19 cellular contexts compared by ENCODE assay signal in genomic region chr15:95715919-95716318, GRCh38.
DNase-seq lines count a peak whose midpoint lies in the region; ATAC-seq and TF ChIP-seq lines count a peak whose summit lies in the region.
"Had no signal": no experiment of that assay in that cellular context is flagged by ENCODE, and none has a peak within 500 bp of the region (broad histone marks: within the 10 kb centered on the region; RNA-seq: fewer than 3 reads in every experiment).

No MANE protein-coding gene starts in this region.

- H3K4me2 ChIP-seq in BLaER1: peak overlapping the region; percentile 68
- H3K4me2 ChIP-seq in KMS-11: peak overlapping the region; percentile 30

- TF ChIP-seq CTCF in KMS-11 (conservative IDR thresholded peaks at IDR 0.05; ENCODE audit: low read depth, low read length) (no peak), WTC11 (IDR thresholded peaks at IDR 0.05) (no peak), nephron (IDR thresholded peaks at IDR 0.05; ENCODE audit: unreplicated experiment in 3 of 3) (no peak), WERI-Rb-1 (IDR thresholded peaks at IDR 0.05; ENCODE audit: low read depth, low read length) (no peak)

- H3K27me3 ChIP-seq in BLaER1: no peaks in the 10 kb centered on the region
- no peaks in the 10 kb centered on the region for H3K27me3 ChIP-seq in KMS-11 (ENCODE audit: insufficient read depth, low read depth)
- H3K27me3 ChIP-seq in WERI-Rb-1 (ENCODE audit: insufficient read depth, low read depth, severe bottlenecking): no peaks in the 10 kb centered on the region

- no peak overlapping the region for H3K9ac ChIP-seq in BLaER1
- no peak overlapping the region; the same call in 1 of the 2 replicates for H3K9ac ChIP-seq in KMS-11

- H3K9me3 ChIP-seq in BLaER1 (no peaks in the 10 kb centered on the region), WERI-Rb-1 (ENCODE audit: severe bottlenecking) (no peaks in the 10 kb centered on the region)

- H2AFZ ChIP-seq in KMS-11 (ENCODE audit: low read depth): peak overlapping the region; percentile 63

- H3K27me3 Mint-ChIP-seq in WTC11 (ENCODE audit: low read depth) (no peaks in the 10 kb centered on the region), nephron (ENCODE audit: low read depth) (no peaks in the 10 kb centered on the region)
- no peaks in the 10 kb centered on the region for H3K27me3 Mint-ChIP-seq in activated T-helper 2 cell treated with anti-CD3 and anti-CD28 coated beads, Interferon-gamma antibody, Interleukin-2, Interleukin-4, amounts not matched to agents 10 μg/mL and 5 μg/mL and 100 μg/mL, durations not matched to agents 14 hours and 24 hours and 36 hours (ENCODE audit: low read depth)
- H3K27me3 Mint-ChIP-seq: activated CD4-positive, alpha-beta T cell treated with anti-CD3 and anti-CD28 coated beads, Interleukin-2, amount 10 ng/mL, durations not matched to agents 7 days and 5 days; B cell; effector memory CD8-positive, alpha-beta T cell; stimulated activated naive CD8-positive, alpha-beta T cell treated with anti-CD3 and anti-CD28 coated beads, Interleukin-15, Interleukin-2, amounts not matched to agents 100 ng/mL and 50 ng/mL, for 24 hours had no signal

- POLR2A ChIA-PET in WTC11 (lab: Charles Lee): no interaction called here

- H3K36me3 ChIP-seq in BLaER1 (no peaks in the 10 kb centered on the region), KMS-11 (ENCODE audit: insufficient read depth) (no peaks in the 10 kb centered on the region), WERI-Rb-1 (no peaks in the 10 kb centered on the region)

- H3K79me2 ChIP-seq in KMS-11 (ENCODE audit: insufficient read depth, low read depth): no peaks in the 10 kb centered on the region

- CTCF ChIA-PET in WTC11 (lab: Charles Lee): interaction anchor here (0.6 kb wide), 1 partner anchor 52 kb away, joined by 3 read pairs; no protein-coding TSS in a partner anchor

- no peaks in the 10 kb centered on the region for H3K36me3 Mint-ChIP-seq in WTC11
- H3K36me3 Mint-ChIP-seq in nephron (ENCODE audit: low read depth): no peaks in the 10 kb centered on the region
- H3K36me3 Mint-ChIP-seq in activated T-helper 2 cell treated with anti-CD3 and anti-CD28 coated beads, Interferon-gamma antibody, Interleukin-2, Interleukin-4, amounts not matched to agents 10 μg/mL and 5 μg/mL and 100 μg/mL, durations not matched to agents 14 hours and 24 hours and 36 hours (ENCODE audit: low read depth): no peaks in the 10 kb centered on the region

- ATAC-seq in WTC11 (peak; percentile 90), HG03039 (IDR thresholded peaks at IDR 0.05; ENCODE audit: unreplicated experiment) (no peak)
- ATAC-seq: effector memory CD8-positive, alpha-beta T cell had no signal

- no peak overlapping the region for H3K27ac Mint-ChIP-seq in WTC11
- H3K27ac Mint-ChIP-seq in nephron: peak overlapping the region; percentile 87 to 96 (median 94)
- no peak overlapping the region for H3K27ac Mint-ChIP-seq in activated T-helper 2 cell treated with anti-CD3 and anti-CD28 coated beads, Interferon-gamma antibody, Interleukin-2, Interleukin-4, amounts not matched to agents 10 μg/mL and 5 μg/mL and 100 μg/mL, durations not matched to agents 14 hours and 24 hours and 36 hours
- H3K27ac Mint-ChIP-seq: activated CD4-positive, alpha-beta T cell treated with anti-CD3 and anti-CD28 coated beads, Interleukin-2, amount 10 ng/mL, durations not matched to agents 7 days and 5 days; B cell; effector memory CD8-positive, alpha-beta T cell; stimulated activated naive CD8-positive, alpha-beta T cell treated with anti-CD3 and anti-CD28 coated beads, Interleukin-15, Interleukin-2, amounts not matched to agents 100 ng/mL and 50 ng/mL, for 24 hours had no signal

- H3K4me1 ChIP-seq in BLaER1 (peaks cover 23% of the 10 kb centered on the region), KMS-11 (ENCODE audit: low read depth, poor library complexity, severe bottlenecking) (peaks cover 33% of the 10 kb centered on the region)

- DNase-seq in WTC11 (ENCODE audit: low spot score) (peak; percentile 16), WERI-Rb-1 (no peak)
- no peak for DNase-seq in effector CD8-positive, alpha-beta T cell (lab: John Stamatoyannopoulos, UW)
- no peak for DNase-seq in activated T-helper 2 cell treated with anti-CD3 and anti-CD28 coated beads, Interferon-gamma antibody, Interleukin-2, Interleukin-4, amounts not matched to agents 10 μg/mL and 5 μg/mL and 100 μg/mL, durations not matched to agents 14 hours and 24 hours and 36 hours (ENCODE audit: low spot score)
- DNase-seq: activated CD4-positive, alpha-beta T cell treated with anti-CD3 and anti-CD28 coated beads, Interleukin-2, amount 10 ng/mL, durations not matched to agents 7 days and 5 days; activated gamma-delta T cell; amygdala; effector memory CD8-positive, alpha-beta T cell; NCI-H187 treated with DMSO at 0.1 percent for 48 hours; NCI-H510A; posterior cingulate gyrus; stimulated activated CD4-positive, alpha-beta T cell treated with anti-CD3 and anti-CD28 coated beads, Interleukin-2, amount 100 ng/mL, for 24 hours had no signal

- H3K4me3 ChIP-seq in BLaER1: no peak overlapping the region
- H3K4me3 ChIP-seq in KMS-11 (IDR thresholded peaks at IDR 0.05; ENCODE audit: insufficient read depth, low read depth, low read length): no peak overlapping the region
- no peak overlapping the region for H3K4me3 ChIP-seq in WERI-Rb-1 (ENCODE audit: low read depth, low read length)
- H3K4me3 ChIP-seq: lung had no signal

- 0 out of 2 replicates have a peak, but pooled peaks cover 3% of the 10 kb centered on the region for H3K9me3 Mint-ChIP-seq in WTC11
- H3K9me3 Mint-ChIP-seq in nephron: peaks cover 5% of the 10 kb centered on the region
- no peaks in the 10 kb centered on the region for H3K9me3 Mint-ChIP-seq in activated T-helper 2 cell treated with anti-CD3 and anti-CD28 coated beads, Interferon-gamma antibody, Interleukin-2, Interleukin-4, amounts not matched to agents 10 μg/mL and 5 μg/mL and 100 μg/mL, durations not matched to agents 14 hours and 24 hours and 36 hours
- H3K9me3 Mint-ChIP-seq: activated CD4-positive, alpha-beta T cell treated with anti-CD3 and anti-CD28 coated beads, Interleukin-2, amount 10 ng/mL, durations not matched to agents 7 days and 5 days; effector memory CD8-positive, alpha-beta T cell; stimulated activated naive CD8-positive, alpha-beta T cell treated with anti-CD3 and anti-CD28 coated beads, Interleukin-15, Interleukin-2, amounts not matched to agents 100 ng/mL and 50 ng/mL, for 24 hours had no signal

- no peak overlapping the region for H3K4me3 Mint-ChIP-seq in WTC11
- H3K4me3 Mint-ChIP-seq in nephron: peak overlapping the region; percentile 14 to 24 (median 15)
- no peak overlapping the region for H3K4me3 Mint-ChIP-seq in activated T-helper 2 cell treated with anti-CD3 and anti-CD28 coated beads, Interferon-gamma antibody, Interleukin-2, Interleukin-4, amounts not matched to agents 10 μg/mL and 5 μg/mL and 100 μg/mL, durations not matched to agents 14 hours and 24 hours and 36 hours (ENCODE audit: low read depth)
- H3K4me3 Mint-ChIP-seq: activated CD4-positive, alpha-beta T cell treated with anti-CD3 and anti-CD28 coated beads, Interleukin-2, amount 10 ng/mL, durations not matched to agents 7 days and 5 days; B cell; effector memory CD8-positive, alpha-beta T cell; stimulated activated naive CD8-positive, alpha-beta T cell treated with anti-CD3 and anti-CD28 coated beads, Interleukin-15, Interleukin-2, amounts not matched to agents 100 ng/mL and 50 ng/mL, for 24 hours had no signal

- intact Hi-C loops in activated T-helper 2 cell treated with anti-CD3 and anti-CD28 coated beads, Interferon-gamma antibody, Interleukin-2, Interleukin-4, amounts not matched to agents 10 μg/mL and 5 μg/mL and 100 μg/mL, durations not matched to agents 14 hours and 24 hours and 36 hours (cut with micrococcal nuclease): no loop called here

- H4K20me1 ChIP-seq in BLaER1: no peaks in the 10 kb centered on the region
- H4K20me1 ChIP-seq in KMS-11 (ENCODE audit: insufficient read depth): no peaks in the 10 kb centered on the region

- H3K4me1 Mint-ChIP-seq in WTC11 (peaks cover 16% of the 10 kb centered on the region), nephron (peaks cover 49% of the 10 kb centered on the region)
- H3K4me1 Mint-ChIP-seq in activated T-helper 2 cell treated with anti-CD3 and anti-CD28 coated beads, Interferon-gamma antibody, Interleukin-2, Interleukin-4, amounts not matched to agents 10 μg/mL and 5 μg/mL and 100 μg/mL, durations not matched to agents 14 hours and 24 hours and 36 hours (ENCODE audit: low read depth): no peaks in the 10 kb centered on the region
- H3K4me1 Mint-ChIP-seq: activated CD4-positive, alpha-beta T cell treated with anti-CD3 and anti-CD28 coated beads, Interleukin-2, amount 10 ng/mL, durations not matched to agents 7 days and 5 days; B cell had no signal

- no peak overlapping the region for H3K27ac ChIP-seq in BLaER1
- H3K27ac ChIP-seq in KMS-11: peak overlapping the region; percentile 75
- no peak overlapping the region for H3K27ac ChIP-seq in WERI-Rb-1

TF ChIP-seq in WTC11, 78 proteins besides CTCF, POLR2A, EP300 and RAD21 (continues in another document):
- TF ChIP-seq RORB (CRISPR knock-in tag; IDR thresholded peaks at IDR 0.05): no peak
- TF ChIP-seq, protein P1, sequence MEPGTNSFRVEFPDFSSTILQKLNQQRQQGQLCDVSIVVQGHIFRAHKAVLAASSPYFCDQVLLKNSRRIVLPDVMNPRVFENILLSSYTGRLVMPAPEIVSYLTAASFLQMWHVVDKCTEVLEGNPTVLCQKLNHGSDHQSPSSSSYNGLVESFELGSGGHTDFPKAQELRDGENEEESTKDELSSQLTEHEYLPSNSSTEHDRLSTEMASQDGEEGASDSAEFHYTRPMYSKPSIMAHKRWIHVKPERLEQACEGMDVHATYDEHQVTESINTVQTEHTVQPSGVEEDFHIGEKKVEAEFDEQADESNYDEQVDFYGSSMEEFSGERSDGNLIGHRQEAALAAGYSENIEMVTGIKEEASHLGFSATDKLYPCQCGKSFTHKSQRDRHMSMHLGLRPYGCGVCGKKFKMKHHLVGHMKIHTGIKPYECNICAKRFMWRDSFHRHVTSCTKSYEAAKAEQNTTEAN (CRISPR knock-in tag; IDR thresholded peaks at IDR 0.05): no peak
- TF ChIP-seq GABPB1 (CRISPR knock-in tag; IDR thresholded peaks at IDR 0.05): no peak
- TF ChIP-seq TEAD4 (CRISPR knock-in tag; IDR thresholded peaks at IDR 0.05): no peak
- no peak for TF ChIP-seq ERG (CRISPR knock-in tag; IDR thresholded peaks at IDR 0.05)
- no peak for TF ChIP-seq ZNF121 (CRISPR knock-in tag; IDR thresholded peaks at IDR 0.05)

Comparison
In these comparisons a context has a peak if more than half of its experiments do, and no peak if none do; other contexts are left out.
1. H3K27ac Mint-ChIP-seq: peak in nephron (3 of 3); none in WTC11 (single experiment) and activated T-helper 2 cell treated with anti-CD3 and anti-CD28 coated beads, Interferon-gamma antibody, Interleukin-2, Interleukin-4, amounts not matched to agents 10 μg/mL and 5 μg/mL and 100 μg/mL, durations not matched to agents 14 hours and 24 hours and 36 hours (single experiment).
2. H3K4me3 Mint-ChIP-seq: peak in nephron (3 of 3); none in WTC11 (single experiment) and activated T-helper 2 cell treated with anti-CD3 and anti-CD28 coated beads, Interferon-gamma antibody, Interleukin-2, Interleukin-4, amounts not matched to agents 10 μg/mL and 5 μg/mL and 100 μg/mL, durations not matched to agents 14 hours and 24 hours and 36 hours (single experiment).